ENCODE assay signal across 17 cellular contexts in the genomic region with DNA sequence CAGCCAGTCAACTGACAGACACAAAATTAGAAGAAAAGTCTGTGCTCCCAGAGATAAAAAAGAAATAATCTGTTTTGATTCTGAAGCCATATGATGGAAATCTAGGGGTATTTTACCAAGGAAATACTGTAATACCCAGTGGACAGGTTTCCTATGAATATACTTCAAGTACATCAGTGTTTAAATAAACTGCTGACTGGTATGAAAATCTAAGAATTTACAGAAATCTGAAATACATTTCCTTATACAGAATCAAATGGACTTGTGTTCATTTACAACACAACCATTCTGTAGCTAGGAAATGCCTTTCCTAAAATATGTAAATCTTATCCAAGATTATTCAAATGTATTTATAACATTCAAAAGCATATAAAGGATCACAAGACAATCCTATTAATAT.
"Had no signal": no experiment of that assay in that cellular context is flagged by ENCODE, and none has a peak within 500 bp of the region (broad histone marks: within the 10 kb centered on the region; RNA-seq: fewer than 3 reads in every experiment).

No MANE protein-coding gene starts in this region.

- H3K27ac Mint-ChIP-seq: T-helper 1 cell treated with Interleukin-12 subunit alpha and Interleukin-12 subunit beta and Interleukin-4 antibody, amounts not matched to agents 30 μg/mL and 1 μg/mL, for 36 hours had no signal

- H3K9me3 ChIP-seq: adrenal gland, gastroesophageal sphincter, mucosa of descending colon, neutrophil, tibial nerve, vagina had no signal

- DNase-seq: activated CD4-positive, alpha-beta T cell treated with anti-CD3 and anti-CD28 coated beads, Interleukin-2, amount 10 ng/mL, durations not matched to agents 24 days and 14 days; activated gamma-delta T cell treated with Interleukin-2 at 50 U/mL for 16 hours; activated T-cell treated with anti-CD3 and anti-CD28 coated beads, Interleukin-2, amount 50 U/mL, for 4 hours; adrenal gland; erythroblast; mucosa of descending colon; natural killer cell; stimulated activated CD4-positive, alpha-beta T cell treated with anti-CD3 and anti-CD28 coated beads, Interleukin-2, amount 100 ng/mL, for 48 hours; stimulated activated naive B cell treated with anti-CD40 and anti-IgM and Interleukin-4, amounts not matched to agents 10 μg/mL and 1 μg/mL and 100 μg/mL, for 72 hours; substantia nigra had no signal

- H3K4me3 Mint-ChIP-seq: activated CD4-positive, alpha-beta T cell treated with anti-CD3 and anti-CD28 coated beads, Interleukin-2, amount 10 ng/mL, durations not matched to agents 24 days and 14 days; activated T-cell treated with anti-CD3 and anti-CD28 coated beads, Interleukin-2, amount 50 U/mL, for 4 hours; stimulated activated naive B cell treated with anti-CD40 and anti-IgM and Interleukin-4, amounts not matched to agents 10 μg/mL and 1 μg/mL and 100 μg/mL, for 72 hours; T-helper 1 cell treated with Interleukin-12 subunit alpha and Interleukin-12 subunit beta and Interleukin-4 antibody, amounts not matched to agents 30 μg/mL and 1 μg/mL, for 36 hours; WTC11 had no signal

- H3K27me3 ChIP-seq: adrenal gland, gastroesophageal sphincter, neutrophil, tibial nerve, vagina had no signal

- H3K9me3 Mint-ChIP-seq: activated CD4-positive, alpha-beta T cell treated with anti-CD3 and anti-CD28 coated beads, Interleukin-2, amount 10 ng/mL, durations not matched to agents 24 days and 14 days; activated T-cell treated with anti-CD3 and anti-CD28 coated beads, Interleukin-2, amount 50 U/mL, for 4 hours; natural killer cell; stimulated activated naive B cell treated with anti-CD40 and anti-IgM and Interleukin-4, amounts not matched to agents 10 μg/mL and 1 μg/mL and 100 μg/mL, for 72 hours; T-helper 1 cell treated with Interleukin-12 subunit alpha and Interleukin-12 subunit beta and Interleukin-4 antibody, amounts not matched to agents 30 μg/mL and 1 μg/mL, for 36 hours; WTC11 had no signal

- H3K4me3 ChIP-seq: adrenal gland, gastroesophageal sphincter, mucosa of descending colon, tibial nerve, vagina had no signal

- H3K27me3 Mint-ChIP-seq: activated CD4-positive, alpha-beta T cell treated with anti-CD3 and anti-CD28 coated beads, Interleukin-2, amount 10 ng/mL, durations not matched to agents 24 days and 14 days; stimulated activated naive B cell treated with anti-CD40 and anti-IgM and Interleukin-4, amounts not matched to agents 10 μg/mL and 1 μg/mL and 100 μg/mL, for 72 hours had no signal

- H3K27ac ChIP-seq: adrenal gland, gastroesophageal sphincter, neutrophil, tibial nerve, vagina had no signal

- ATAC-seq: gastroesophageal sphincter; left lobe of liver; natural killer cell; stimulated activated naive B cell treated with anti-CD40 and anti-IgM and Interleukin-4, amounts not matched to agents 10 μg/mL and 1 μg/mL and 100 μg/mL, for 72 hours; WTC11 had no signal
